Comparison of ENCODE assay signal across 8 cellular contexts in genomic region chr9:128771745-128772519, GRCh38. TPM values are rescaled to one million over a fixed set of nuclear protein-coding genes. Genes with fewer than 3 reads are reported as not detected.
DNase-seq lines count a peak whose midpoint lies in the region; ATAC-seq and TF ChIP-seq lines count a peak whose summit lies in the region.

Gene ZER1 (minus strand): TSS chr9:128771927. CDS start chr9:128755565, 16,362 bp downstream.

- no peaks in the 10 kb centered on the region for H4K20me1 ChIP-seq in OCI-LY3 (ENCODE audit: insufficient read depth, low read length)

- DNase-seq in COR-L47 (lab: John Stamatoyannopoulos, UW) (peak; percentile 87), epidermal melanocyte (ENCODE audit: insufficient read length, low spot score) (peak; percentile 99)
- DNase-seq in activated CD8-positive, alpha-beta memory T cell treated with anti-CD3 and anti-CD28 coated beads, Interleukin-2, amount 50 U/mL, for 48 hours: peak; percentile 98
- peak; percentile 93 to 96 for DNase-seq in stimulated activated CD8-positive, alpha-beta memory T cell treated with anti-CD3 and anti-CD28 coated beads, Interleukin-2, amount 100 ng/mL, for 48 hours (ENCODE audit: low read depth in 2 of 2)

- peak; percentile 91 for ATAC-seq in GM21423 (IDR thresholded peaks at IDR 0.05; ENCODE audit: unreplicated experiment)

- peak within 1 kb of the TSS; percentile 86 for H2AFZ ChIP-seq in OCI-LY3 (ENCODE audit: low read depth, low read length)

- 4% methylated on average over 72 of the region's 72 CpGs for WGBS in HUES64

- H3K9me3 ChIP-seq in HUES64 (ENCODE audit: insufficient read depth, low read depth, low read length) (no peaks in the 10 kb centered on the region), OCI-LY3 (ENCODE audit: insufficient read depth, low read length) (peaks cover 4% of the 10 kb centered on the region; the same call in 1 of the 2 replicates), mononuclear cell (ENCODE audit: low read depth, low read length) (no peaks in the 10 kb centered on the region)

- peak within 1 kb of the TSS; percentile 93 for H3K27ac ChIP-seq in HUES64 (ENCODE audit: low read depth, low read length)
- peak within 1 kb of the TSS; percentile 45 for H3K27ac ChIP-seq in OCI-LY3 (ENCODE audit: low read length)

- H3K36me3 ChIP-seq in HUES64 (ENCODE audit: insufficient read depth, low read length) (no peaks in the 10 kb centered on the region), OCI-LY3 (replicated peaks; ENCODE audit: low read depth, low read length) (no peaks in the 10 kb centered on the region)

- peak; percentile 8; the same call in 1 of the 2 replicates for TF ChIP-seq CTCF in OCI-LY3 (IDR thresholded peaks at IDR 0.05; ENCODE audit: low read depth, low read length)

- H3K27me3 ChIP-seq in HUES64 (ENCODE audit: insufficient read depth, low read length): no peaks in the 10 kb centered on the region
- no peaks in the 10 kb centered on the region for H3K27me3 ChIP-seq in OCI-LY3 (ENCODE audit: low read depth, low read length)
- no peaks in the 10 kb centered on the region for H3K27me3 ChIP-seq in mononuclear cell (ENCODE audit: insufficient read depth, low read length)

- H3K9ac ChIP-seq in HUES64 (ENCODE audit: low read depth, low read length) (peak within 1 kb of the TSS; percentile 79), OCI-LY3 (ENCODE audit: low read length) (peak within 1 kb of the TSS; percentile 80)

- H3K79me2 ChIP-seq in OCI-LY3 (ENCODE audit: low read length): peaks cover 9% of the 10 kb centered on the region

- peak within 1 kb of the TSS; percentile 95 for H3K4me2 ChIP-seq in OCI-LY3 (ENCODE audit: low read length)

- H3K4me1 ChIP-seq in HUES64 (ENCODE audit: insufficient read depth, low read length) (no peaks in the 10 kb centered on the region), OCI-LY3 (ENCODE audit: low read length) (peaks cover 9% of the 10 kb centered on the region), mononuclear cell (ENCODE audit: insufficient read depth, low read length) (peaks cover 25% of the 10 kb centered on the region)

- H3K4me3 ChIP-seq in HUES64 (ENCODE audit: low read length) (peak within 1 kb of the TSS; percentile 81), OCI-LY3 (ENCODE audit: low read length) (peak within 1 kb of the TSS; percentile 87), mononuclear cell (ENCODE audit: low read length) (peak within 1 kb of the TSS; percentile 76)

RNA-seq across cellular contexts. Expression of gene ZER1, which starts in this region (rescaled TPM):
- polyA plus RNA-seq in HUES64 (2013, experiment 1 of 2): 11.3 TPM
- 13.4 TPM for polyA plus RNA-seq in HUES64 (2013, experiment 2 of 2)
- 23.4 TPM for total RNA-seq in mononuclear cell

Comparison
In these comparisons a context has a peak if more than half of its experiments do, and no peak if none do; other contexts are left out.
1. Peak in every context shown above with its lines: DNase-seq, ATAC-seq, H3K4me3 ChIP-seq and H3K27ac ChIP-seq.